9 cellular contexts compared by ENCODE assay signal in the genomic region with DNA sequence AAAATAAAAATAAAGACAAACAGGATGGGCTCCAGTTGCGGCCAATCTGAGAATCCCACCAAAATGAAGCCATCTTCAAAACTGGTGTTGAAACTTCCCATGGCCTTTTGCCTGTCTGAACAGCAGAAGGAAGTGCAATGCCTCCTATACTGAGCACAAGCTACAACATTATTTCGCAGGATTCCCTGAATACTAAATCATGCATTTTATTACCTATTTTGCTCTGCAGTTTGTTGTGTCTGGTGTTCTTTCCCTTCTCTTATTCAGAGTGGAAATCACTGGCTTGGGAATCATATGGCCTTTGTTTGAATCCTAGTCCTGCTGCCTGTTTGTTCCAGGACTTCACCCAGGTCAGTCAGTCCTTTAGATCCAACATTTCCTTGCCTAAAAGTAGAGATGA. TPM values are rescaled to one million over a fixed set of nuclear protein-coding genes. Genes with fewer than 3 reads are reported as not detected.
"Had no signal": no experiment of that assay in that cellular context is flagged by ENCODE, and none has a peak within 500 bp of the region (broad histone marks: within the 10 kb centered on the region; RNA-seq: fewer than 3 reads in every experiment).

A gene with protein sequence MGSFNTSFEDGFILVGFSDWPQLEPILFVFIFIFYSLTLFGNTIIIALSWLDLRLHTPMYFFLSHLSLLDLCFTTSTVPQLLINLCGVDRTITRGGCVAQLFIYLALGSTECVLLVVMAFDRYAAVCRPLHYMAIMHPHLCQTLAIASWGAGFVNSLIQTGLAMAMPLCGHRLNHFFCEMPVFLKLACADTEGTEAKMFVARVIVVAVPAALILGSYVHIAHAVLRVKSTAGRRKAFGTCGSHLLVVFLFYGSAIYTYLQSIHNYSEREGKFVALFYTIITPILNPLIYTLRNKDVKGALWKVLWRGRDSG (minus strand): TSS at position 101 of the 400 bp plus-strand sequence. CDS start 0 bp downstream, at position 101.

- H3K4me3 Mint-ChIP-seq: GM23338, H9, IgD-negative memory B cell had no signal

- H3K4me1 Mint-ChIP-seq: GM23338, H9 had no signal

- FAIRE-seq: H1, H54, HepG2 had no signal

- ATAC-seq: GM23338, HepG2 had no signal

- DNase-seq: H9, HCEC 1CT, KBM-7 had no signal

- H3K4me2 ChIP-seq: GM23338 had no signal

- H3K36me3 Mint-ChIP-seq: IgD-negative memory B cell had no signal

- H3K27ac Mint-ChIP-seq: GM23338, H9, IgD-negative memory B cell had no signal

- H3K4me3 ChIP-seq: GM23338 had no signal

- H2AFZ ChIP-seq: GM23338 had no signal

- H3K9me3 Mint-ChIP-seq: GM23338, H9, IgD-negative memory B cell had no signal

RNA-seq across cellular contexts. Expression of the gene that starts here (rescaled TPM):
- total RNA-seq: GM23338, H1, H9, HepG2, HT-29 had no signal
- polyA plus RNA-seq: GM23338, H1, HepG2, IgD-negative memory B cell had no signal
